ENCODE assay signal across 8 cellular contexts in genomic region chr10:102648889-102649752, GRCh38. TPM values are rescaled to one million over a fixed set of nuclear protein-coding genes. Genes with fewer than 3 reads are reported as not detected.
DNase-seq lines count a peak whose midpoint lies in the region; ATAC-seq and TF ChIP-seq lines count a peak whose summit lies in the region.

No MANE protein-coding gene starts in this region.

- ATAC-seq in RWPE2 (ENCODE audit: low read depth): no peak
- no peak for ATAC-seq in natural killer cell
- ATAC-seq in HG03039 (IDR thresholded peaks at IDR 0.05; ENCODE audit: unreplicated experiment): no peak
- ATAC-seq in HG02798 (IDR thresholded peaks at IDR 0.05; ENCODE audit: poor library complexity, unreplicated experiment): no peak

- H3K4me3 ChIP-seq in RWPE2 (ENCODE audit: severe bottlenecking): no peak overlapping the region
- H3K4me3 ChIP-seq in effector memory CD4-positive, alpha-beta T cell (ENCODE audit: insufficient read depth, low read depth, low read length, poor library complexity, severe bottlenecking): peak overlapping the region; percentile 87

- peak overlapping the region; percentile 99 for H3K27ac Mint-ChIP-seq in natural killer cell

- no peaks in the 10 kb centered on the region for H3K27me3 ChIP-seq in RWPE2 (ENCODE audit: insufficient read depth, poor library complexity, severe bottlenecking)
- H3K27me3 ChIP-seq in effector memory CD4-positive, alpha-beta T cell (replicated peaks; ENCODE audit: control insufficient read depth, insufficient read depth, low read length, poor library complexity, severe bottlenecking): no peaks in the 10 kb centered on the region

- intact Hi-C loops in natural killer cell (cut with micrococcal nuclease): loop anchor here (5.0 to 10.0 kb wide), 4 partner anchors 254 to 716 kb away; partner anchors contain the start of genes CNNM2, GBF1, NFKB2 and PITX3

- peak overlapping the region; percentile 94 for H3K27ac ChIP-seq in RWPE2 (ENCODE audit: poor library complexity, severe bottlenecking)
- peak overlapping the region; percentile 95 for H3K27ac ChIP-seq in effector memory CD4-positive, alpha-beta T cell (ENCODE audit: insufficient read depth, low read length, poor library complexity, severe bottlenecking)

- DNase-seq in Ammon's horn (ENCODE audit: low spot score) (peak; percentile 84), RWPE2 (ENCODE audit: low spot score) (peak; percentile 39), natural killer cell (no peak), NCI-H1092 treated with DMSO at 0.1 percent for 48 hours (lab: John Stamatoyannopoulos, UW) (no peak), GDM1 (lab: John Stamatoyannopoulos, UW) (no peak)
- DNase-seq in effector memory CD4-positive, alpha-beta T cell: no peak

- TF ChIP-seq CTCF in RWPE2 (IDR thresholded peaks at IDR 0.05; ENCODE audit: poor library complexity, severe bottlenecking) (no peak), natural killer cell (IDR thresholded peaks at IDR 0.05) (no peak)

- no peaks in the 10 kb centered on the region for H3K27me3 Mint-ChIP-seq in natural killer cell (ENCODE audit: low read depth in 2 of 2)

- H3K9me3 ChIP-seq in RWPE2 (ENCODE audit: severe bottlenecking): no peaks in the 10 kb centered on the region
- H3K9me3 ChIP-seq in effector memory CD4-positive, alpha-beta T cell (ENCODE audit: control insufficient read depth, low read length): no peaks in the 10 kb centered on the region

- H3K36me3 Mint-ChIP-seq in natural killer cell: no peaks in the 10 kb centered on the region

- peak overlapping the region; percentile 99 for H3K4me3 Mint-ChIP-seq in natural killer cell

- H3K9me3 Mint-ChIP-seq in natural killer cell: no peaks in the 10 kb centered on the region

- peaks cover 16% of the 10 kb centered on the region for H3K4me1 ChIP-seq in RWPE2 (ENCODE audit: insufficient read depth, poor library complexity, severe bottlenecking)
- peaks cover 60% of the 10 kb centered on the region for H3K4me1 ChIP-seq in effector memory CD4-positive, alpha-beta T cell (ENCODE audit: control insufficient read depth, insufficient read depth, low read length, poor library complexity, severe bottlenecking)

- H3K36me3 ChIP-seq in RWPE2 (ENCODE audit: low read depth): peaks cover 35% of the 10 kb centered on the region
- H3K36me3 ChIP-seq in effector memory CD4-positive, alpha-beta T cell (ENCODE audit: control insufficient read depth, insufficient read depth, low read length): peaks cover 13% of the 10 kb centered on the region

- peaks cover 87 to 95% of the 10 kb centered on the region in 2 donors for H3K4me1 Mint-ChIP-seq in natural killer cell

RNA-seq across cellular contexts. Expression of gene TRIM8, which starts 4.8 kb away (rescaled TPM):
- total RNA-seq in natural killer cell: 10 to 100 TPM; 81.9 to 87.8 (median 86.2) TPM

Comparison
In these comparisons a context has a peak if more than half of its experiments do, and no peak if none do; other contexts are left out.
1. DNase-seq: peak in Ammon's horn (single experiment) and RWPE2 (single experiment); none in effector memory CD4-positive, alpha-beta T cell (0 of 3), natural killer cell (single experiment), NCI-H1092 treated with DMSO at 0.1 percent for 48 hours (single experiment) and GDM1 (single experiment).